ENCODE assay signal across 8 cellular contexts in the genomic region with DNA sequence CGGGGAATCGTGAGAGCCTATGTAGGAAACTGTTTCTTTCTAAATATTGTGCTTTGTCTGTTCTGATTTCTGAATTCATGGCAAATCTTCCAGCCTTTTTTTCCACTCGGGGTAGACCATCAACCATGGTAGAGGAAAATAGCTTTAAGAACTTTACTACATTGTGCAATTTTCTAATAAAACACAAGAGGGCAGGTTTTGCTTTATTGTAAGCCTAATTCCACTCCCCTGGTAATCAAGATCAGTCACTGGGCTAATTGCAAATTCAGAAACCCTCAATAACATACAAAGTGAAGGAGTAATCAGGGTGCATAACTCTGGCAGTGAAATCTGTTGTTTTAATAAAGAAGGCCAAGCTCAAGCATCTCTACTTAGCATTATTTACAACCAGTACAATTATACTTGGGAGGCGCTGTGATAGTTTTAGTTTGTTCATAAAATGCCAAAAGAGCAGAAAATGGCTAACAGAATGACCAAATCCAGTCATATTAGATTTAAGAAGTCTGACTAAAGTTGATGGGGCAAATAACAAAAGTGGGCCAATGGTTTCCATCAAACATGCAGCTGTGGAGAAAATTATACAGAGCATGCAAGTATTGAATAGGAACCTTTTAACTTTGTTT. TPM values are rescaled to one million over a fixed set of nuclear protein-coding genes. Genes with fewer than 3 reads are reported as not detected.
A peak's percentile ranks its signal among the peaks of the same experiment; 100 is the strongest.
DNase-seq lines count a peak whose midpoint lies in the region; ATAC-seq, FAIRE-seq and TF ChIP-seq lines count a peak whose summit lies in the region.

No MANE protein-coding gene starts in this region.

- WGBS in adrenal gland, 4 donors, result 27 to 39% (median 34%) methylated on average over 4 of the region's 4 CpGs

- H3K4me1 ChIP-seq in adrenal gland (replicated peaks in 1 of 2), result no peaks in the 10 kb centered on the region

- peak; percentile 49 for DNase-seq in GM12865 (ENCODE audit: low read depth)
- DNase-seq in NCI-H2196 treated with DMSO at 0.1 percent for 48 hours (lab: John Stamatoyannopoulos, UW; ENCODE audit: unreplicated experiment), result peak; percentile 6
- DNase-seq in adrenal gland, result no peak
- DNase-seq in hepatic stellate cell (ENCODE audit: low spot score), result peak; percentile 19
- DNase-seq in stimulated activated naive CD8-positive, alpha-beta T cell treated with anti-CD3 and anti-CD28 coated beads, Interleukin-15, Interleukin-2, amounts not matched to agents 100 U/mL and 50 U/mL, for 24 hours, result no peak
- no peak for DNase-seq in activated gamma-delta T cell (lab: John Stamatoyannopoulos, UW)

- H3K27ac ChIP-seq in adrenal gland, result no peak overlapping the region

- no peak overlapping the region for H3K4me3 ChIP-seq in GM12865 (ENCODE audit: low read depth, low read length)
- H3K4me3 ChIP-seq in adrenal gland, result no peak overlapping the region

- peak; percentile 39 for TF ChIP-seq CTCF in GM12865 (IDR thresholded peaks at IDR 0.05; ENCODE audit: insufficient read depth, low read depth, low read length, missing control alignments)
- TF ChIP-seq CTCF in adrenal gland (IDR thresholded peaks at IDR 0.05), result peak; percentile 42 to 69 (median 62)

- no peaks in the 10 kb centered on the region for H3K27me3 ChIP-seq in adrenal gland

- no peaks in the 10 kb centered on the region for H3K36me3 ChIP-seq in adrenal gland (replicated peaks in 1 of 2)

- peak; percentile 74 for ATAC-seq in HG03097 (IDR thresholded peaks at IDR 0.05; ENCODE audit: low FRiP score, unreplicated experiment)
- peak; percentile 28 for ATAC-seq in stimulated activated naive CD8-positive, alpha-beta T cell treated with anti-CD3 and anti-CD28 coated beads, Interleukin-15, Interleukin-2, amounts not matched to agents 100 U/mL and 50 U/mL, for 24 hours

- H3K9me3 ChIP-seq in adrenal gland (replicated peaks in 1 of 3), result no peaks in the 10 kb centered on the region

- peak; percentile 94 for FAIRE-seq in A204.1 (lab: Jason Lieb, UNC)

- TF ChIP-seq POLR2A in adrenal gland (IDR thresholded peaks at IDR 0.05), result no peak

- intact Hi-C loops in adrenal gland (cut with DNase I), result loop anchor here in 1 of 2 donors (5.0 kb wide), 1 partner anchor 177 kb away; no protein-coding TSS in a partner anchor

RNA-seq across cellular contexts. Expression of gene DCT, which starts 43.8 kb away (rescaled TPM):
- total RNA-seq in adrenal gland, result 1 to 10 TPM in 4 of 8 donors, under 1 TPM in 4; 0.18 to 3.0 (median 0.94) TPM
- 1 to 10 TPM in 1 of 3 donors, under 1 TPM in 2; 0.40 to 1.1 (median 0.80) TPM for polyA plus RNA-seq in adrenal gland

Comparison
In these comparisons a context has a peak if more than half of its experiments do, and no peak if none do; other contexts are left out.
1. DNase-seq: peak in GM12865 (single experiment), NCI-H2196 treated with DMSO at 0.1 percent for 48 hours (single experiment) and hepatic stellate cell (single experiment); none in adrenal gland (0 of 7), stimulated activated naive CD8-positive, alpha-beta T cell treated with anti-CD3 and anti-CD28 coated beads, Interleukin-15, Interleukin-2, amounts not matched to agents 100 U/mL and 50 U/mL, for 24 hours (single experiment) and activated gamma-delta T cell (single experiment).